ENCODE assay signal across 22 cellular contexts in the genomic region with DNA sequence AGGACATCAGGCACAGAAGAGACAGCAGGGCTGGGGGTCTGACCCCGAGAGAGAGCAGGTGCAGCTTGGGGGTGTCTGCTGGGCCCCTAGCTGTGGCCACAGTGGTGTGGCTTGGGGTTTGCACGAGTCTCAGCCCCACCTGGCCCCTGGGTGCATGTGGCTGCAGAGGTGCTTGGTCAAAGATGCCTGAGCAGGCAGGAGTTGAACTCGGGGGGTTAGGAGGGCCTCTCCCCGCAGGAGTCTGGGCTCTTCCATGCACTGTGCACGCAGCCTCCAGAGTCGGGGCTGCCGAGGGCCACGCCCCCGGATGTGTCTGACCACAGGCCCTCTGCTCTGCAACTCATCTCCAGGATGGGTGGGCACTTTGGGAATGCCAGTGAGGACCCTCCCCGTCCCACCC.
"Had no signal": no experiment of that assay in that cellular context is flagged by ENCODE, and none has a peak within 500 bp of the region (broad histone marks: within the 10 kb centered on the region; RNA-seq: fewer than 3 reads in every experiment).

No MANE protein-coding gene starts in this region.

- H3K27me3 Mint-ChIP-seq: activated CD4-positive, alpha-beta T cell treated with anti-CD3 and anti-CD28 coated beads for 36 hours; activated CD8-positive, alpha-beta memory T cell treated with anti-CD3 and anti-CD28 coated beads, Interleukin-2, amount 10 ng/mL, durations not matched to agents 7 days and 5 days; progenitor cell of endocrine pancreas had no signal

- H3K9me3 ChIP-seq: esophagus muscularis mucosa, heart right ventricle, mucosa of descending colon, neutrophil, tibial nerve had no signal

- H3K4me1 ChIP-seq: foreskin keratinocyte had no signal

- H3K4me3 ChIP-seq: esophagus muscularis mucosa, heart right ventricle, lung, mucosa of descending colon, smooth muscle cell, tibial nerve had no signal

- H3K36me3 ChIP-seq: brain microvascular endothelial cell had no signal

- H3K27me3 ChIP-seq: brain microvascular endothelial cell, esophagus muscularis mucosa, foreskin keratinocyte, heart right ventricle, neutrophil, tibial nerve had no signal

- DNase-seq: activated CD4-positive, alpha-beta T cell treated with anti-CD3 and anti-CD28 coated beads for 36 hours; activated CD4-positive, CD25-positive, alpha-beta regulatory T cell; activated CD8-positive, alpha-beta memory T cell treated with anti-CD3 and anti-CD28 coated beads, Interleukin-2, amount 10 ng/mL, durations not matched to agents 7 days and 5 days; activated CD8-positive, alpha-beta T cell treated with anti-CD3 and anti-CD28 coated beads, Interleukin-2, amount 10 ng/mL, durations not matched to agents 7 days and 5 days; activated naive CD4-positive, alpha-beta T cell treated with anti-CD3 and anti-CD28 coated beads for 36 hours; activated T-cell treated with anti-CD3 and anti-CD28 coated beads for 4 hours; activated T-cell treated with anti-CD3 and anti-CD28 coated beads, Interleukin-2, amount 50 U/mL, for 72 hours; amniotic stem cell; brain microvascular endothelial cell; foreskin keratinocyte; nephron progenitor cell; stimulated activated CD4-positive, alpha-beta T cell treated with anti-CD3 and anti-CD28 coated beads, Interleukin-15, amount 100 ng/mL, for 24 hours; stimulated activated CD4-positive, alpha-beta T cell treated with anti-CD3 and anti-CD28 coated beads, Interleukin-2, amount 100 ng/mL, for 24 hours; stimulated activated naive CD4-positive, alpha-beta T cell treated with Interleukin-2 at 50 U/mL for 16 hours had no signal

- H3K27ac Mint-ChIP-seq: activated CD4-positive, alpha-beta T cell treated with anti-CD3 and anti-CD28 coated beads for 36 hours; activated CD8-positive, alpha-beta memory T cell treated with anti-CD3 and anti-CD28 coated beads, Interleukin-2, amount 10 ng/mL, durations not matched to agents 7 days and 5 days; activated CD8-positive, alpha-beta T cell treated with anti-CD3 and anti-CD28 coated beads, Interleukin-2, amount 10 ng/mL, durations not matched to agents 7 days and 5 days; activated naive CD4-positive, alpha-beta T cell treated with anti-CD3 and anti-CD28 coated beads for 36 hours; activated T-cell treated with anti-CD3 and anti-CD28 coated beads, Interleukin-2, amount 50 U/mL, for 72 hours; progenitor cell of endocrine pancreas had no signal

- H3K9me3 Mint-ChIP-seq: activated naive CD4-positive, alpha-beta T cell treated with anti-CD3 and anti-CD28 coated beads for 36 hours; nephron progenitor cell had no signal

- ATAC-seq: activated CD4-positive, alpha-beta T cell treated with anti-CD3 and anti-CD28 coated beads for 36 hours; activated CD8-positive, alpha-beta memory T cell treated with anti-CD3 and anti-CD28 coated beads, Interleukin-2, amount 10 ng/mL, durations not matched to agents 7 days and 5 days; activated CD8-positive, alpha-beta T cell treated with anti-CD3 and anti-CD28 coated beads, Interleukin-2, amount 10 ng/mL, durations not matched to agents 7 days and 5 days; activated T-cell treated with anti-CD3 and anti-CD28 coated beads, Interleukin-2, amount 50 U/mL, for 72 hours; foreskin keratinocyte; heart right ventricle; mucosa of descending colon had no signal

- H3K27ac ChIP-seq: brain microvascular endothelial cell, esophagus muscularis mucosa, foreskin keratinocyte, heart right ventricle, neutrophil, tibial nerve had no signal

- H3K4me3 Mint-ChIP-seq: activated CD4-positive, alpha-beta T cell treated with anti-CD3 and anti-CD28 coated beads for 36 hours; activated CD8-positive, alpha-beta memory T cell treated with anti-CD3 and anti-CD28 coated beads, Interleukin-2, amount 10 ng/mL, durations not matched to agents 7 days and 5 days; activated CD8-positive, alpha-beta T cell treated with anti-CD3 and anti-CD28 coated beads, Interleukin-2, amount 10 ng/mL, durations not matched to agents 7 days and 5 days; activated naive CD4-positive, alpha-beta T cell treated with anti-CD3 and anti-CD28 coated beads for 36 hours; activated T-cell treated with anti-CD3 and anti-CD28 coated beads, Interleukin-2, amount 50 U/mL, for 72 hours; nephron progenitor cell had no signal
